9 cellular contexts compared by ENCODE assay signal in genomic region chrX:131752493-131753198, GRCh38.
DNase-seq lines count a peak whose midpoint lies in the region; ATAC-seq and TF ChIP-seq lines count a peak whose summit lies in the region.
"Had no signal": no experiment of that assay in that cellular context is flagged by ENCODE, and none has a peak within 500 bp of the region (broad histone marks: within the 10 kb centered on the region; RNA-seq: fewer than 3 reads in every experiment).

No MANE protein-coding gene starts in this region.

- TF ChIP-seq CTCF in WTC11 (IDR thresholded peaks at IDR 0.05): no peak

- no peaks in the 10 kb centered on the region for H3K9me3 Mint-ChIP-seq in WTC11

- CTCF ChIA-PET in WTC11 (lab: Charles Lee): no interaction called here

- ATAC-seq in HG02763 (IDR thresholded peaks at IDR 0.05; ENCODE audit: unreplicated experiment): peak; percentile 59
- ATAC-seq in WTC11: no peak

- DNase-seq in DMS53 (lab: John Stamatoyannopoulos, UW): peak; percentile 84
- peak; percentile 78 for DNase-seq in activated CD8-positive, alpha-beta memory T cell treated with anti-CD3 and anti-CD28 coated beads, Interleukin-2, amount 50 U/mL, for 4 hours
- DNase-seq in mucosa of gallbladder (ENCODE audit: low spot score): peak; percentile 91
- DNase-seq in epidermal melanocyte (ENCODE audit: insufficient read length, low spot score): no peak
- DNase-seq in DMS153 (lab: John Stamatoyannopoulos, UW): no peak
- no peak for DNase-seq in SKM-1 treated with dmso at 0.1 percent for 144 hours (lab: John Stamatoyannopoulos, UW; ENCODE audit: unreplicated experiment)
- DNase-seq in WTC11 (ENCODE audit: low spot score): no peak
- DNase-seq: tibial artery had no signal

- no peaks in the 10 kb centered on the region for H3K4me1 Mint-ChIP-seq in WTC11

- H3K27me3 Mint-ChIP-seq in WTC11 (ENCODE audit: low read depth): no peaks in the 10 kb centered on the region

- peaks cover 49% of the 10 kb centered on the region for H3K36me3 Mint-ChIP-seq in WTC11

- H3K27ac Mint-ChIP-seq in WTC11: no peak overlapping the region

- no peak overlapping the region for H3K4me3 Mint-ChIP-seq in WTC11

- POLR2A ChIA-PET in WTC11 (lab: Charles Lee): no interaction called here

TF ChIP-seq in WTC11, 78 proteins besides CTCF, POLR2A, EP300 and RAD21:
- TF ChIP-seq ZNF532 (CRISPR knock-in tag; IDR thresholded peaks at IDR 0.05; ENCODE audit: borderline replicate concordance) (no peak), ZNF396 (CRISPR knock-in tag; IDR thresholded peaks at IDR 0.05; ENCODE audit: borderline replicate concordance) (no peak), NFYB (CRISPR knock-in tag; conservative IDR thresholded peaks at IDR 0.05; ENCODE audit: low read depth) (no peak), PRRX2 (CRISPR knock-in tag; IDR thresholded peaks at IDR 0.05) (no peak), TEAD1 (CRISPR knock-in tag; IDR thresholded peaks at IDR 0.05) (no peak), ESRRA (CRISPR knock-in tag; IDR thresholded peaks at IDR 0.05; ENCODE audit: borderline replicate concordance) (no peak), ERG (CRISPR knock-in tag; IDR thresholded peaks at IDR 0.05) (no peak), JAZF1 (CRISPR knock-in tag; IDR thresholded peaks at IDR 0.05) (no peak), MYBL2 (CRISPR knock-in tag; IDR thresholded peaks at IDR 0.05) (no peak), PRDM15 (CRISPR knock-in tag; IDR thresholded peaks at IDR 0.05) (no peak), E2F4 (CRISPR knock-in tag; IDR thresholded peaks at IDR 0.05; ENCODE audit: borderline replicate concordance, low read depth) (no peak), NFE2L1 (CRISPR knock-in tag; IDR thresholded peaks at IDR 0.05) (no peak), IRF1 (CRISPR knock-in tag; IDR thresholded peaks at IDR 0.05) (no peak), OVOL2 (CRISPR knock-in tag; IDR thresholded peaks at IDR 0.05; ENCODE audit: borderline replicate concordance) (no peak)

Comparison
In these comparisons a context has a peak if more than half of its experiments do, and no peak if none do; other contexts are left out.
1. DNase-seq: peak in DMS53 (single experiment), activated CD8-positive, alpha-beta memory T cell treated with anti-CD3 and anti-CD28 coated beads, Interleukin-2, amount 50 U/mL, for 4 hours (single experiment) and mucosa of gallbladder (single experiment); none in epidermal melanocyte (single experiment), DMS153 (single experiment), SKM-1 treated with dmso at 0.1 percent for 144 hours (single experiment) and WTC11 (single experiment).